Comparison of ENCODE assay signal across 8 cellular contexts in genomic region chrX:49171752-49172279, GRCh38. TPM values are rescaled to one million over a fixed set of nuclear protein-coding genes. Genes with fewer than 3 reads are reported as not detected.
DNase-seq lines count a peak whose midpoint lies in the region; ATAC-seq, FAIRE-seq and TF ChIP-seq lines count a peak whose summit lies in the region.

TSS of gene PLP2 (plus strand) at chrX:49171898. CDS start at chrX:49172001, 103 bp downstream.

- no peak for TF ChIP-seq EP300 in GM12878 (IDR thresholded peaks at IDR 0.05; ENCODE audit: borderline replicate concordance in 1 of 2, control insufficient read depth in 1 of 2, low read depth in 2 of 2, low read length in 2 of 2)

- peak; percentile 78 for TF ChIP-seq POLR2A in GM12878 (IDR thresholded peaks at IDR 0.05; ENCODE audit: low read depth, low read length)

- H3K4me2 ChIP-seq in GM12878 (ENCODE audit: control insufficient read depth, insufficient read depth), result peak within 1 kb of the TSS; percentile 81

- peak within 1 kb of the TSS; percentile 97 for H3K4me3 ChIP-seq in ACC112 (ENCODE audit: low read depth, low read length)
- H3K4me3 ChIP-seq in HUES6 (ENCODE audit: low read depth, low read length), result peak within 1 kb of the TSS; percentile 60
- peak within 1 kb of the TSS; percentile 73 for H3K4me3 ChIP-seq in GM12878

- SMC1A ChIA-PET in GM12878 (lab: Charles Lee; ENCODE audit: uncharacterized antibody, unreplicated experiment), result interaction anchor here (2.6 kb wide), 1 partner anchor 18 kb away, joined by 7 read pairs; no protein-coding TSS in a partner anchor

- CTCF ChIA-PET in GM12878 (lab: Yijun Ruan, JAX), result interaction anchor here (0.9 to 2.4 kb wide), 5 partner anchors 10 to 21 kb away, joined by 3 to 8 read pairs (median 3); no protein-coding TSS in a partner anchor

- ATAC-seq in GM19023 (IDR thresholded peaks at IDR 0.05; ENCODE audit: unreplicated experiment) (peak; percentile 40), GM12878 (peak; percentile 62), GM21526 (IDR thresholded peaks at IDR 0.05; ENCODE audit: low FRiP score, unreplicated experiment) (no peak)

- intact Hi-C loops in GM12878 (cut with micrococcal nuclease; ENCODE audit: unreplicated experiment), result no loop called here

- H3K79me2 ChIP-seq in ACC112 (ENCODE audit: control insufficient read depth, insufficient read depth, low read length, unreplicated experiment) (peaks cover 14% of the 10 kb centered on the region), GM12878 (ENCODE audit: control insufficient read depth, insufficient read depth, low read length) (peaks cover 6% of the 10 kb centered on the region)

- no peak for TF ChIP-seq CTCF in GM12878 (IDR thresholded peaks at IDR 0.05 in 2 of 3, conservative IDR thresholded peaks at IDR 0.05 in 1 of 3; ENCODE audit: control insufficient read depth in 2 of 3, extremely low read depth in 1 of 3, insufficient read depth in 1 of 3, low read depth in 3 of 3, low read length in 3 of 3)

- no peak for FAIRE-seq in GM12878 (lab: Jason Lieb, UNC)

- RAD21 ChIA-PET in GM12878 (lab: Charles Lee; ENCODE audit: unreplicated experiment), result interaction anchor here (0.6 to 1.9 kb wide), 4 partner anchors 13 to 88 kb away, joined by 3 to 5 read pairs (median 3); no protein-coding TSS in a partner anchor

- 29% methylated on average over 32 of the region's 46 CpGs for WGBS in GM12878 (ENCODE audit: insufficient coverage, insufficient replicate concordance, low lambda C conversion rate, missing lambda C conversion rate)

- H3K36me3 ChIP-seq in ACC112 (ENCODE audit: insufficient read depth, low read length), result no peaks in the 10 kb centered on the region
- peaks cover 8% of the 10 kb centered on the region for H3K36me3 ChIP-seq in HUES6 (ENCODE audit: control insufficient read depth, insufficient read depth, low read length)
- no peaks in the 10 kb centered on the region; a peak in 2 of 4 replicates for H3K36me3 ChIP-seq in GM12878 (ENCODE audit: control insufficient read depth in 2 of 2, insufficient read depth in 2 of 2, low read length in 1 of 2)

- TSS peak; percentile 79 for BruUV-seq in GM12878 (replicated peaks; lab: Mats Ljungman, UMichigan)

- POLR2A ChIA-PET in GM12878 (lab: Charles Lee), result interaction anchor here (1.0 to 1.6 kb wide), 5 partner anchors 13 to 170 kb away, joined by 3 to 7 read pairs (median 4); partner anchors contain the start of gene GRIPAP1

- peak within 1 kb of the TSS; percentile 74 for H3K27ac ChIP-seq in ACC112 (ENCODE audit: low read depth, low read length)
- no peak within 1 kb of the TSS for H3K27ac ChIP-seq in HUES6 (ENCODE audit: low read depth, low read length)
- peak within 1 kb of the TSS; percentile 62 for H3K27ac ChIP-seq in GM12878 (ENCODE audit: control insufficient read depth, insufficient read depth)

- H3K27me3 ChIP-seq in ACC112 (ENCODE audit: insufficient read depth, low read length) (no peaks in the 10 kb centered on the region), HUES6 (ENCODE audit: control insufficient read depth, insufficient read depth, low read length) (peaks cover 26% of the 10 kb centered on the region), GM12878 (replicated peaks in 1 of 2; ENCODE audit: control insufficient read depth in 2 of 2, insufficient read depth in 2 of 2, low read length in 1 of 2) (no peaks in the 10 kb centered on the region)

- DNase-seq in T-helper 22 cell (ENCODE audit: low read depth) (peak; percentile 65), GM12878 (ENCODE audit: low read depth, low spot score) (no peak), islet precursor cell (peak; percentile 81)
- DNase-seq in stimulated activated CD4-positive, alpha-beta T cell treated with anti-CD3 and anti-CD28 coated beads, Interleukin-2, amount 100 ng/mL, for 24 hours, result peak; percentile 74 to 80

- H4K20me1 ChIP-seq in GM12878 (ENCODE audit: control insufficient read depth, insufficient read depth), result no peaks in the 10 kb centered on the region

- TF ChIP-seq RAD21 in GM12878 (IDR thresholded peaks at IDR 0.05; ENCODE audit: insufficient read depth, low read depth, low read length), result no peak

- in situ Hi-C loops in GM12878 (cut with MboI), result no loop called here

- no peak within 1 kb of the TSS for H3K9ac ChIP-seq in HUES6 (ENCODE audit: low read length)
- H3K9ac ChIP-seq in GM12878 (ENCODE audit: control insufficient read depth, insufficient read depth, low read length), result peak within 1 kb of the TSS; percentile 73

- H2AFZ ChIP-seq in ACC112 (ENCODE audit: low read length, unreplicated experiment) (no peak within 1 kb of the TSS), GM12878 (ENCODE audit: control insufficient read depth, low read depth, low read length) (peak within 1 kb of the TSS; percentile 57)

- H3K4me1 ChIP-seq in ACC112 (ENCODE audit: control insufficient read depth, insufficient read depth, low read length, unreplicated experiment) (peaks cover 7% of the 10 kb centered on the region), HUES6 (ENCODE audit: control insufficient read depth, insufficient read depth, low read length) (peaks cover 12% of the 10 kb centered on the region; the same call in 1 of the 2 replicates), GM12878 (ENCODE audit: control insufficient read depth, insufficient read depth, low read length) (peaks cover 14% of the 10 kb centered on the region; the same call in 1 of the 2 replicates)

- H3K9me3 ChIP-seq in HUES6 (ENCODE audit: control insufficient read depth, insufficient read depth, low read depth, low read length), result peaks cover 20% of the 10 kb centered on the region; the same call in 1 of the 2 replicates
- no peaks in the 10 kb centered on the region; the same call in 2 of the 3 replicates for H3K9me3 ChIP-seq in GM12878 (replicated peaks; ENCODE audit: control insufficient read depth, insufficient read depth, low read length)

TF ChIP-seq in GM12878, 131 proteins besides CTCF, POLR2A, EP300 and RAD21 (continues in another document):
- no peak for TF ChIP-seq SPI1 (IDR thresholded peaks at IDR 0.05; ENCODE audit: borderline replicate concordance, insufficient read depth, low read depth, low read length)
- TF ChIP-seq WRNIP1 (IDR thresholded peaks at IDR 0.05; ENCODE audit: borderline replicate concordance, low read depth, low read length), result no peak
- 0 out of 2 replicates have a peak, but pooled peaks have one; percentile 28 for TF ChIP-seq NBN (IDR thresholded peaks at IDR 0.05)
- TF ChIP-seq ZBTB4 (CRISPR knock-in tag; IDR thresholded peaks at IDR 0.05), result no peak
- no peak for TF ChIP-seq USF1 (IDR thresholded peaks at IDR 0.05; ENCODE audit: borderline replicate concordance, extremely low read length, insufficient read depth, low read depth, low read length)

RNA-seq across cellular contexts. Expression of gene PLP2, which starts in this region (rescaled TPM):
- total RNA-seq in GM12878 (2013; cell fraction: nucleolus; rRNA removed), result 7.7 and 9.1 TPM in 2 replicates
- total RNA-seq in GM12878 (2014; rRNA removed) (51.8 and 56.6 TPM in 2 replicates), GM12878 (2014; rRNA removed; fragmentation: Illumina TruSeq; extraction: Trizol) (55.8 and 60.1 TPM in 2 replicates), GM12878 (2021) (102 and 106 TPM in 2 replicates)
- 49.7 TPM for polyA plus RNA-seq in GM12878 (2011; ENCODE audit: low read depth)
- polyA plus RNA-seq in GM12878 (2011; rRNA removed) (62.3 and 78.2 TPM in 2 replicates), GM12878 (2014; fragmentation: Illumina TruSeq; extraction: Trizol) (149 and 177 TPM in 2 replicates), GM12878 (2014; fragmentation: Nextera tagmentation; extraction: Ambion mirVana) (100 to 1,000 TPM; 100 to 140 TPM), GM12878 (2014; rRNA removed) (71.0 and 74.8 TPM in 2 replicates), GM12878 (2016; fragmentation: Nextera tagmentation; extraction: Ambion mirVana) (100 to 1,000 TPM in 1 of 2 experiments, 10 to 100 TPM in 1; 98.3 to 101 TPM)
- polyA plus RNA-seq in GM12878 (2011; cell fraction: cytosol; rRNA removed), result 127 and 185 TPM in 2 replicates
- 30.0 and 31.8 TPM in 2 replicates for polyA plus RNA-seq in GM12878 (2011; cell fraction: nucleus; rRNA removed)
- polyA plus RNA-seq in GM12878 (2012), result 65.2 and 77.1 TPM in 2 replicates
- 54.6 and 67.8 TPM in 2 replicates for polyA minus RNA-seq in GM12878 (2011; rRNA and poly(A)+ RNA removed)
- polyA minus RNA-seq in GM12878 (2011; cell fraction: cytosol; rRNA and poly(A)+ RNA removed), result 28.3 and 31.3 TPM in 2 replicates
- polyA minus RNA-seq in GM12878 (2011; cell fraction: nucleus; rRNA and poly(A)+ RNA removed), result 6.3 and 10.2 TPM in 2 replicates
